ENCODE assay signal across 9 cellular contexts in genomic region chr17:29176500-29177351, GRCh38. TPM values are rescaled to one million over a fixed set of nuclear protein-coding genes. Genes with fewer than 3 reads are reported as not detected.
DNase-seq lines count a peak whose midpoint lies in the region; ATAC-seq, FAIRE-seq and TF ChIP-seq lines count a peak whose summit lies in the region.
"Had no signal": no experiment of that assay in that cellular context is flagged by ENCODE, and none has a peak within 500 bp of the region (broad histone marks: within the 10 kb centered on the region; RNA-seq: fewer than 3 reads in every experiment).

No MANE protein-coding gene starts in this region.

- H3K36me3 Mint-ChIP-seq in astrocyte (ENCODE audit: low read depth, unreplicated experiment) = no peaks in the 10 kb centered on the region

- H3K9me3 Mint-ChIP-seq in astrocyte (ENCODE audit: unreplicated experiment) = no peaks in the 10 kb centered on the region

- peak overlapping the region; percentile 86 for H3K4me2 ChIP-seq in astrocyte (ENCODE audit: low read length)

- FAIRE-seq in astrocyte (lab: Jason Lieb, UNC) = no peak
- FAIRE-seq: G401.6 had no signal

- peaks cover 21% of the 10 kb centered on the region for H4K20me1 ChIP-seq in astrocyte (ENCODE audit: insufficient read depth, low read length)

- H3K4me1 ChIP-seq in astrocyte (ENCODE audit: insufficient read depth, low read length) (peaks cover 18% of the 10 kb centered on the region), iPS DF 6.9 (ENCODE audit: control insufficient read depth, insufficient read depth, low read length) (peaks cover 11% of the 10 kb centered on the region), skeletal muscle tissue (ENCODE audit: control insufficient read depth in 3 of 3, insufficient read depth in 3 of 3, low read length in 3 of 3) (peaks cover 18 to 38% (median 36%) of the 10 kb centered on the region in 3 donors)

- no peaks in the 10 kb centered on the region for H3K27me3 Mint-ChIP-seq in astrocyte (ENCODE audit: low read depth, unreplicated experiment)

- no peaks in the 10 kb centered on the region for H3K9me3 ChIP-seq in astrocyte (ENCODE audit: insufficient read depth, low read depth, low read length)
- H3K9me3 ChIP-seq in iPS DF 6.9 (ENCODE audit: control insufficient read depth, insufficient read depth, low read length) = no peaks in the 10 kb centered on the region
- no peaks in the 10 kb centered on the region for H3K9me3 ChIP-seq in skeletal muscle tissue (ENCODE audit: control insufficient read depth in 3 of 3, low read length in 3 of 3)

- DNase-seq in 8988T (peak; percentile 93), NCI-H1092 (lab: John Stamatoyannopoulos, UW) (peak; percentile 38), T-helper 1 cell (peak; percentile 29 to 53 (median 47)), astrocyte (ENCODE audit: low read depth) (no peak), iPS DF 6.9 (ENCODE audit: low read depth, low spot score) (no peak)

- H3K9ac ChIP-seq in astrocyte (ENCODE audit: low read length) = peak overlapping the region; percentile 58
- H3K9ac ChIP-seq in skeletal muscle tissue (ENCODE audit: low read depth in 1 of 3, low read length in 3 of 3) = peak overlapping the region; percentile 74 to 84 (median 81)

- H3K27ac ChIP-seq in astrocyte (ENCODE audit: low read depth, low read length) (no peak overlapping the region), iPS DF 6.9 (ENCODE audit: low read length) (no peak overlapping the region), skeletal muscle tissue (ENCODE audit: low read depth, low read length) (peak overlapping the region; percentile 83)

- H3K27me3 ChIP-seq in astrocyte (ENCODE audit: insufficient read depth, low read length) = no peaks in the 10 kb centered on the region
- peaks cover 2% of the 10 kb centered on the region; the same call in 1 of the 2 replicates for H3K27me3 ChIP-seq in iPS DF 6.9 (ENCODE audit: control insufficient read depth, insufficient read depth, low read length)
- no peaks in the 10 kb centered on the region for H3K27me3 ChIP-seq in skeletal muscle tissue (ENCODE audit: control insufficient read depth in 3 of 3, insufficient read depth in 3 of 3, low read length in 3 of 3)

- H3K4me3 ChIP-seq in astrocyte (ENCODE audit: insufficient read depth, low read depth, low read length) (peak overlapping the region; percentile 45), iPS DF 6.9 (ENCODE audit: low read length) (peak overlapping the region; percentile 49; the same call in 1 of the 2 replicates), skeletal muscle tissue (ENCODE audit: low read length in 3 of 3) (peak overlapping the region; percentile 73 to 78 (median 76))

- peak overlapping the region; percentile 75 for H3K27ac Mint-ChIP-seq in astrocyte (ENCODE audit: unreplicated experiment)

- H3K36me3 ChIP-seq in astrocyte (ENCODE audit: insufficient read depth, low read length) (no peaks in the 10 kb centered on the region), iPS DF 6.9 (ENCODE audit: control insufficient read depth, insufficient read depth, low read length) (no peaks in the 10 kb centered on the region; the same call in 1 of the 2 replicates), skeletal muscle tissue (ENCODE audit: control insufficient read depth in 3 of 3, insufficient read depth in 3 of 3, low read length in 3 of 3) (no peaks in the 10 kb centered on the region)

- TF ChIP-seq CTCF in astrocyte (IDR thresholded peaks at IDR 0.05; ENCODE audit: insufficient read depth, low read depth, low read length) = no peak

- ATAC-seq in GM19023 (IDR thresholded peaks at IDR 0.05; ENCODE audit: unreplicated experiment) (peak; percentile 46), GM18858 (IDR thresholded peaks at IDR 0.05; ENCODE audit: unreplicated experiment) (no peak)

- H3K4me3 Mint-ChIP-seq in astrocyte (ENCODE audit: unreplicated experiment) = peak overlapping the region; percentile 85

- no peaks in the 10 kb centered on the region for H3K79me2 ChIP-seq in astrocyte (ENCODE audit: insufficient read depth, low read length)

- H2AFZ ChIP-seq in astrocyte (ENCODE audit: low read depth, low read length) = peak overlapping the region; percentile 63

- H3K4me1 Mint-ChIP-seq in astrocyte (ENCODE audit: low read depth, unreplicated experiment) = peaks cover 15% of the 10 kb centered on the region

- WGBS in iPS DF 6.9 (ENCODE audit: insufficient coverage, insufficient read length) = no CpG with 5 or more reads among the region's 53 CpGs

RNA-seq across cellular contexts. Expression of gene MYO18A, which starts 3.5 kb away (rescaled TPM):
- total RNA-seq in astrocyte = 35.5 and 45.9 TPM in 2 replicates
- 171 TPM for total RNA-seq in skeletal muscle tissue

Comparison
In these comparisons a context has a peak if more than half of its experiments do, and no peak if none do; other contexts are left out.
1. DNase-seq: peak in 8988T (single experiment), NCI-H1092 (single experiment) and T-helper 1 cell (5 of 5); none in astrocyte (single experiment) and iPS DF 6.9 (single experiment).
2. Peak in every context shown above with its lines, with median percentiles within 50 percentile points of each other: H3K4me3 ChIP-seq.